Comparison of ENCODE assay signal across 11 cellular contexts in genomic region chr1:162697140-162697895, GRCh38.
DNase-seq lines count a peak whose midpoint lies in the region; ATAC-seq, FAIRE-seq and TF ChIP-seq lines count a peak whose summit lies in the region.
"Had no signal": no experiment of that assay in that cellular context is flagged by ENCODE, and none has a peak within 500 bp of the region (broad histone marks: within the 10 kb centered on the region; RNA-seq: fewer than 3 reads in every experiment).

No MANE protein-coding gene starts in this region.

- H3K9me3 ChIP-seq in HCT116 (ENCODE audit: control insufficient read depth in 1 of 2, insufficient read depth in 1 of 2, low read depth in 1 of 2, low read length in 2 of 2) (no peaks in the 10 kb centered on the region), muscle layer of duodenum (ENCODE audit: control insufficient read depth in 1 of 2, low read length in 2 of 2) (no peaks in the 10 kb centered on the region), spleen (no peaks in the 10 kb centered on the region)
- H3K9me3 ChIP-seq: SJCRH30 had no signal

- TF ChIP-seq CTCF in 22Rv1 (IDR thresholded peaks at IDR 0.05), result no peak
- no peak for TF ChIP-seq CTCF in HCT116 (IDR thresholded peaks at IDR 0.05 in 2 of 3, conservative IDR thresholded peaks at IDR 0.05 in 1 of 3; ENCODE audit: borderline replicate concordance in 1 of 3, insufficient read depth in 1 of 3, low read depth in 2 of 3, low read length in 2 of 3)
- TF ChIP-seq CTCF in bronchial epithelial cell (IDR thresholded peaks at IDR 0.05; ENCODE audit: insufficient read depth, low read length, severe bottlenecking), result no peak
- no peak for TF ChIP-seq CTCF in spleen (IDR thresholded peaks at IDR 0.05 in 8 of 11, conservative IDR thresholded peaks at IDR 0.05 in 3 of 11)
- TF ChIP-seq CTCF in GM20000 (IDR thresholded peaks at IDR 0.05; ENCODE audit: extremely low read depth, missing control alignments), result no peak

- no TSS peak for BruUV-seq in HCT116 (replicated peaks; lab: Mats Ljungman, UMichigan)

- H4K20me1 ChIP-seq in HCT116 (ENCODE audit: insufficient read depth), result no peaks in the 10 kb centered on the region

- H3K36me3 ChIP-seq in HCT116 (ENCODE audit: control insufficient read depth in 1 of 2, insufficient read depth in 2 of 2, low read length in 2 of 2) (no peaks in the 10 kb centered on the region), bronchial epithelial cell (ENCODE audit: control insufficient read depth, insufficient read depth, low read length) (no peaks in the 10 kb centered on the region), muscle layer of duodenum (ENCODE audit: control insufficient read depth in 1 of 2, insufficient read depth in 2 of 2, low read length in 2 of 2) (peaks cover 0 to 4% of the 10 kb centered on the region in 2 donors), spleen (no peaks in the 10 kb centered on the region)
- H3K36me3 ChIP-seq: SJCRH30 had no signal

- CTCF ChIA-PET in HCT116 (lab: Charles Lee), result no interaction called here

- peak overlapping the region; percentile 50 for H2AFZ ChIP-seq in HCT116 (ENCODE audit: low read depth, low read length, poor library complexity, severe bottlenecking)

- intact Hi-C loops in HCT116 (cut with micrococcal nuclease), result no loop called here
- intact Hi-C loops in spleen (cut with DNase I; ENCODE audit: low total_unique reads), result no loop called here

- no peak for TF ChIP-seq POLR2A in HCT116 (IDR thresholded peaks at IDR 0.05; ENCODE audit: borderline replicate concordance, extremely low read depth, insufficient read depth, insufficient read length)
- no peak for TF ChIP-seq POLR2A in spleen (IDR thresholded peaks at IDR 0.05)

- H3K4me1 ChIP-seq in HCT116 (ENCODE audit: control insufficient read depth in 1 of 2, insufficient read depth in 2 of 2, low read length in 2 of 2), result peaks cover 16 to 23% of the 10 kb centered on the region in 2 experiments
- H3K4me1 ChIP-seq in muscle layer of duodenum (ENCODE audit: control insufficient read depth in 1 of 2, insufficient read depth in 2 of 2, low read length in 2 of 2), result peaks cover 14 to 58% of the 10 kb centered on the region in 2 donors
- no peaks in the 10 kb centered on the region for H3K4me1 ChIP-seq in spleen

- H3K4me3 ChIP-seq in HCT116 (replicated peaks in 1 of 2; ENCODE audit: low read depth in 1 of 2, low read length in 2 of 2) (no peak overlapping the region), bronchial epithelial cell (ENCODE audit: low read depth, low read length) (no peak overlapping the region), muscle layer of duodenum (ENCODE audit: low read depth in 1 of 2, low read length in 2 of 2) (no peak overlapping the region), spleen (no peak overlapping the region)

- no peaks in the 10 kb centered on the region for H3K9me2 ChIP-seq in HCT116 (ENCODE audit: insufficient read depth)

- ATAC-seq in HCT116 (no peak), GM21390 (IDR thresholded peaks at IDR 0.05; ENCODE audit: unreplicated experiment) (no peak)

- 73 to 88% (median 83%) methylated on average over 6 of the region's 6 CpGs for WGBS in spleen, 5 donors

- H3K27ac ChIP-seq in 22Rv1 (peak overlapping the region; percentile 73), HCT116 (ENCODE audit: low read depth, low read length) (no peak overlapping the region; the same call in 1 of the 2 replicates), muscle layer of duodenum (ENCODE audit: low read length) (peak overlapping the region; percentile 67), spleen (peak overlapping the region in 4 of 8 donors; percentile 16 to 56 (median 37))

- H3K79me2 ChIP-seq in HCT116 (ENCODE audit: insufficient read depth, low read length), result no peaks in the 10 kb centered on the region

- RAD21 ChIA-PET in HCT116 (lab: Charles Lee; ENCODE audit: low non-redundant PET in 1 of 2, low total read pairs in 2 of 2, uncharacterized antibody in 2 of 2, unreplicated experiment in 2 of 2), result no interaction called here

- DNase-seq in HCT116 (ENCODE audit: low read depth, low spot score) (no peak), bronchial epithelial cell (ENCODE audit: low read depth) (peak; percentile 71), spleen (no peak), GM20000 (ENCODE audit: low spot score) (no peak)
- no peak for DNase-seq in NK-92 treated with Interleukin-12 subunit alpha and Interleukin-12 subunit beta, amount 100 ng/mL, for 24 hours (lab: John Stamatoyannopoulos, UW)
- DNase-seq: CD4-positive, CD25-positive, alpha-beta regulatory T cell had no signal

- no peak for FAIRE-seq in bronchial epithelial cell (lab: Jason Lieb, UNC)
- FAIRE-seq: HTR-8/SVneo had no signal

- peak overlapping the region; percentile 77 for H3K4me2 ChIP-seq in HCT116 (ENCODE audit: low read length)

- H3K9ac ChIP-seq in HCT116 (ENCODE audit: low read length), result peak overlapping the region; percentile 40; the same call in 1 of the 2 replicates

- H3K27me3 ChIP-seq in HCT116 (ENCODE audit: insufficient read depth, low read length) (no peaks in the 10 kb centered on the region; the same call in 1 of the 2 replicates), bronchial epithelial cell (ENCODE audit: control insufficient read depth, insufficient read depth, low read length) (no peaks in the 10 kb centered on the region), muscle layer of duodenum (ENCODE audit: low read depth, low read length) (no peaks in the 10 kb centered on the region), spleen (replicated peaks in 1 of 7) (no peaks in the 10 kb centered on the region)
- H3K27me3 ChIP-seq: SJCRH30 had no signal

- no peak for TF ChIP-seq RAD21 in HCT116 (IDR thresholded peaks at IDR 0.05; ENCODE audit: low read depth)

- POLR2A ChIA-PET in HCT116 (lab: Charles Lee), result no interaction called here

TF ChIP-seq in HCT116, 20 proteins besides CTCF, POLR2A, EP300 and RAD21:
- TF ChIP-seq SIN3A (IDR thresholded peaks at IDR 0.05; ENCODE audit: low read depth) (no peak), ZNF274 (IDR thresholded peaks at IDR 0.05; ENCODE audit: low read depth, low read length) (no peak), JUND (IDR thresholded peaks at IDR 0.05) (0 out of 2 replicates have a peak, but pooled peaks have one; percentile 21), FOSL1 (IDR thresholded peaks at IDR 0.05; ENCODE audit: low read depth) (peak; percentile 34)
